In the genomic region with DNA sequence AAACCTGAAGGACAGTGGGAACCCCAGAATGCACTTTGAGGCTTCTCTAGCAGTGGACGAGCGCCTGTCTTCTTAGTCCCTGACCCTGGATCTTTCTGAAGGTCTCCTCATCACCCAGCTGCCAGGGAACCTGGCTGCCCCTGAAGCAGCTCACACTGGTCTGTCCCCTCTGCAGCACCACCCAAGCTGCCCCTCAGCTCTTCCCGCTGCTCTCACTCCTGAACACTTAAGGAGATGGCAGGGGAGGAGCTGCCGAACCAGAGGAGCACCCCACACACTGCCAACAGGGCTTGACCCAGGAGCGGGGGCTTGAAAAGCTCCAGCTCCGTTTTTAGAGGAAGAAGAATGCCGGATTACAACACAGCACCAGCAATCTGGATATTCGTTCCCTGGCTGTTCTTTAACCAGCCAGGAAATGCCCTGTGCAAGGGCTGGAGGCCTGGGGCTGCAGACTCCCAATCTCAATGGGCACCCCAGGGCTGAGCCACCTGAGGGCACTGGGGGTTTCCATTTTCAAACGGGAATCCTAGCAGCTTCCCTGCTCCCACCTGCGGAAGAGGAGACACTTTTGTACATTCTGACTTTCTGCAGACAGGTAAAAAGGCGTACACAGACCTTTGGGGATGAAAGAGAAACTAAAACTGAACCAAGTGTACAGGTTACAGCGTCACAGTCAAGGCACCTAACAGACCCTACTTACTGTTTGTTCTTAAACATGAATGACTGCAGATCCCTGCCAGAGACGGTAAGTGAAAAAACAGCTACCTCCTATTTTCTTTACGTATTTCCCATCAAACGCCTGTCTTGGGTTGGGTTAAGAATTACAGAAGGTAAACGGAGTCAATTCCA, we compare ENCODE assay signal across 23 cellular contexts. TPM values are rescaled to one million over a fixed set of nuclear protein-coding genes. Genes with fewer than 3 reads are reported as not detected.
DNase-seq lines count a peak whose midpoint lies in the region; ATAC-seq and TF ChIP-seq lines count a peak whose summit lies in the region.
"Had no signal": no experiment of that assay in that cellular context is flagged by ENCODE, and none has a peak within 500 bp of the region (broad histone marks: within the 10 kb centered on the region; RNA-seq: fewer than 3 reads in every experiment).

No MANE protein-coding gene starts in this region.

- no peak for TF ChIP-seq POLR2A in testis (IDR thresholded peaks at IDR 0.05)

- H3K27me3 ChIP-seq in Karpas-422 (ENCODE audit: low read length) (no peaks in the 10 kb centered on the region), hepatocyte (no peaks in the 10 kb centered on the region), mucosa of stomach (ENCODE audit: control insufficient read depth, insufficient read depth, low read length) (no peaks in the 10 kb centered on the region), testis (no peaks in the 10 kb centered on the region)
- H3K27me3 ChIP-seq: BLaER1 treated with 17β-estradiol and CSF1 and Interleukin-3, amounts not matched to agents 10 nM and 100 nM; brain microvascular endothelial cell; tibial nerve had no signal

- intact Hi-C loops in testis (cut with DNase I; ENCODE audit: low total_unique reads): no loop called here

- ATAC-seq in GM19023 (IDR thresholded peaks at IDR 0.05; ENCODE audit: unreplicated experiment): no peak
- ATAC-seq: activated CD8-positive, alpha-beta T cell treated with anti-CD3 and anti-CD28 coated beads, Interleukin-2, amount 10 ng/mL, durations not matched to agents 7 days and 5 days; activated T-cell treated with anti-CD3 and anti-CD28 coated beads, Interleukin-2, amount 50 U/mL, for 72 hours; esophagus mucosa had no signal

- H2AFZ ChIP-seq in Karpas-422 (ENCODE audit: low read length) (no peak overlapping the region), hepatocyte (no peak overlapping the region)

- H3K79me2 ChIP-seq in Karpas-422 (ENCODE audit: low read length) (no peaks in the 10 kb centered on the region), hepatocyte (peaks cover 62% of the 10 kb centered on the region)

- DNase-seq in CD1c-positive myeloid dendritic cell (ENCODE audit: extremely low spot score) (peak; percentile 36), Karpas-422 (no peak), hepatocyte (ENCODE audit: low spot score) (no peak), KG1 (lab: John Stamatoyannopoulos, UW) (no peak), activated gamma-delta T cell treated with Interleukin-2 at 50 U/mL for 16 hours (no peak), testis (no peak)
- DNase-seq: activated CD8-positive, alpha-beta T cell treated with anti-CD3 and anti-CD28 coated beads, Interleukin-2, amount 10 ng/mL, durations not matched to agents 7 days and 5 days; activated T-cell treated with anti-CD3 and anti-CD28 coated beads, Interleukin-2, amount 50 U/mL, for 72 hours; brain microvascular endothelial cell; cortex of kidney; DMS 273 treated with DMSO at 0.1 percent for 48 hours; GOT3; mammary epithelial cell; NCI-H1105 treated with DMSO at 0.1 percent for 48 hours; NCI-H2107; NCI-H526; retina; SIG-M5 had no signal

- H3K27ac ChIP-seq in Karpas-422 (ENCODE audit: low read length): no peak overlapping the region
- peak overlapping the region; percentile 22 for H3K27ac ChIP-seq in hepatocyte
- H3K27ac ChIP-seq in testis: no peak overlapping the region
- H3K27ac ChIP-seq: BLaER1 treated with 17β-estradiol and CSF1 and Interleukin-3, amounts not matched to agents 10 nM and 100 nM; brain microvascular endothelial cell had no signal

- no peaks in the 10 kb centered on the region for H3K9me3 ChIP-seq in Karpas-422 (ENCODE audit: low read length)
- no peaks in the 10 kb centered on the region for H3K9me3 ChIP-seq in hepatocyte (ENCODE audit: low read depth)
- H3K9me3 ChIP-seq in mucosa of stomach (ENCODE audit: control insufficient read depth, low read length): no peaks in the 10 kb centered on the region
- no peaks in the 10 kb centered on the region for H3K9me3 ChIP-seq in testis
- H3K9me3 ChIP-seq: BLaER1 treated with 17β-estradiol and CSF1 and Interleukin-3, amounts not matched to agents 10 nM and 100 nM; tibial nerve had no signal

- H3K4me3 ChIP-seq in Karpas-422 (ENCODE audit: low read length): no peak overlapping the region
- no peak overlapping the region for H3K4me3 ChIP-seq in hepatocyte
- peak overlapping the region; percentile 42 for H3K4me3 ChIP-seq in mucosa of stomach (ENCODE audit: low read length)
- H3K4me3 ChIP-seq in testis: no peak overlapping the region
- H3K4me3 ChIP-seq: BLaER1 treated with 17β-estradiol and CSF1 and Interleukin-3, amounts not matched to agents 10 nM and 100 nM; tibial nerve had no signal

- WGBS in hepatocyte (ENCODE audit: low lambda C conversion rate, missing lambda C conversion rate): 76% methylated on average over 16 of the region's 16 CpGs
- 76 to 84% methylated on average over 10 to 16 of the region's 16 CpGs for WGBS in testis, 2 donors

- H3K9me2 ChIP-seq in Karpas-422 (replicated peaks; ENCODE audit: insufficient read depth, low read length) (no peaks in the 10 kb centered on the region), hepatocyte (replicated peaks; ENCODE audit: insufficient read depth) (no peaks in the 10 kb centered on the region)

- no peaks in the 10 kb centered on the region for H3K4me1 ChIP-seq in Karpas-422 (ENCODE audit: low read length)
- no peaks in the 10 kb centered on the region for H3K4me1 ChIP-seq in hepatocyte (ENCODE audit: insufficient read depth)
- H3K4me1 ChIP-seq in mucosa of stomach (ENCODE audit: control insufficient read depth, insufficient read depth, low read length): peaks cover 42% of the 10 kb centered on the region
- no peaks in the 10 kb centered on the region for H3K4me1 ChIP-seq in testis
- H3K4me1 ChIP-seq: BLaER1 treated with 17β-estradiol and CSF1 and Interleukin-3, amounts not matched to agents 10 nM and 100 nM; tibial nerve had no signal

- H4K20me1 ChIP-seq in Karpas-422 (ENCODE audit: insufficient read depth, low read depth, low read length) (no peaks in the 10 kb centered on the region), hepatocyte (ENCODE audit: insufficient read depth, poor library complexity, severe bottlenecking) (no peaks in the 10 kb centered on the region)

- H3K4me2 ChIP-seq in Karpas-422 (ENCODE audit: low read depth, low read length, poor library complexity, severe bottlenecking) (peak overlapping the region; percentile 7), hepatocyte (peak overlapping the region; percentile 65)
- H3K4me2 ChIP-seq: BLaER1 treated with 17β-estradiol and CSF1 and Interleukin-3, amounts not matched to agents 10 nM and 100 nM had no signal

- H3K36me3 ChIP-seq in Karpas-422 (ENCODE audit: insufficient read depth, low read length) (no peaks in the 10 kb centered on the region), hepatocyte (replicated peaks; ENCODE audit: insufficient read depth, low read depth) (no peaks in the 10 kb centered on the region), mucosa of stomach (ENCODE audit: control insufficient read depth, insufficient read depth, low read length) (peaks cover 6% of the 10 kb centered on the region), testis (ENCODE audit: low read depth, missing control alignments) (no peaks in the 10 kb centered on the region)

- TF ChIP-seq CTCF in hepatocyte (IDR thresholded peaks at IDR 0.05; ENCODE audit: poor library complexity) (no peak), testis (IDR thresholded peaks at IDR 0.05) (no peak)

- H3K9ac ChIP-seq in Karpas-422 (ENCODE audit: low read length): no peak overlapping the region
- H3K9ac ChIP-seq in mucosa of stomach (ENCODE audit: low read length): peak overlapping the region; percentile 44
- H3K9ac ChIP-seq: BLaER1 treated with 17β-estradiol and CSF1 and Interleukin-3, amounts not matched to agents 10 nM and 100 nM had no signal

RNA-seq across cellular contexts. Expression of gene GOLM1, which starts 36.3 kb away (rescaled TPM):
- not detected in 2 replicates for total RNA-seq in Karpas-422 (2014; rRNA removed; shearing (Covaris generic); ENCODE audit: low replicate concordance)
- 140 and 152 TPM in 2 replicates for total RNA-seq in hepatocyte
- polyA plus RNA-seq in hepatocyte: 152 and 164 TPM in 2 replicates
- 10 to 100 TPM; 28.3 to 29.3 TPM for total RNA-seq in testis
- 37.0 TPM for polyA plus RNA-seq in testis (ENCODE audit: insufficient read depth, low read depth, low replicate concordance)

Comparison
In these comparisons a context has a peak if more than half of its experiments do, and no peak if none do; other contexts are left out.
1. RNA of gene GOLM1, which starts 36.3 kb away (total RNA-seq): 140 to 152 TPM in hepatocyte and 28.3 to 29.3 TPM in testis; not detected in Karpas-422; every median in the first group is over 10 times any median in the second.